ENCODE assay signal across 25 cellular contexts in the genomic region with DNA sequence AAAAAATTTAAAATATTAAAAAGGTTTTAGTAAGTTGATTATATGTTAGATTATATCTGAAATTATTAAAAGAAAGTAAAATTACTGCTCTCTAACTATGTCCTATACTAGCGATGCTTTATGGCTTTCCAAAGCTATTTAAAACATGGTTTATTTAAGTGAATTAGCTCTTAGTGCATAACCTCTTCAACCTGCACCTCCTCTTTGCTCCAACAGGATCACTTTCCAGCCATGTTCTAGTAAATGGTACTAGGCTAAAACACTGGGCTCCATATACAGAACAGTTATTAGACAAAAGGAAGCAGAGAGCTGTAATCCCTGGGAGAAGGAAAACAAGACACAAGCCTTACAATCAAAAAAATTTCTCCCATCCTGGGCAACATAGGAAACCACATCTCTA.
"Had no signal": no experiment of that assay in that cellular context is flagged by ENCODE, and none has a peak within 500 bp of the region (broad histone marks: within the 10 kb centered on the region; RNA-seq: fewer than 3 reads in every experiment).

No MANE protein-coding gene starts in this region.

- H3K27ac ChIP-seq: stomach, suprapubic skin, testis, thoracic aorta, thyroid gland, tibial artery, tibial nerve, transverse colon, upper lobe of left lung, upper lobe of right lung, uterus, vagina had no signal

- H3K9me3 ChIP-seq: testis, thoracic aorta, thyroid gland, upper lobe of right lung, vagina had no signal

- H3K4me3 ChIP-seq: stomach, suprapubic skin, testis, thoracic aorta, thyroid gland, tibial artery, tibial nerve, transverse colon, upper lobe of left lung, upper lobe of right lung, uterus, vagina had no signal

- H3K27me3 ChIP-seq: stomach, suprapubic skin, testis, thyroid gland, tibial artery, tibial nerve, transverse colon, upper lobe of left lung, upper lobe of right lung, uterus, vagina had no signal

- DNase-seq: stimulated activated CD4-positive, alpha-beta T cell treated with anti-CD3 and anti-CD28 coated beads, Interleukin-2, amount 100 ng/mL, for 48 hours; stimulated activated CD4-positive, alpha-beta T cell treated with anti-CD3 and anti-CD28 coated beads, Interleukin-4, amount 100 ng/mL, for 1 hour; stimulated activated CD4-positive, alpha-beta T cell treated with anti-CD3 and anti-CD28 coated beads, Interleukin-4, amount 100 ng/mL, for 24 hours; stimulated activated CD4-positive, alpha-beta T cell treated with anti-CD3 and anti-CD28 coated beads, Interleukin-4, amount 100 ng/mL, for 4 hours; stimulated activated CD8-positive, alpha-beta memory T cell treated with anti-CD3 and anti-CD28 coated beads, Interleukin-4, amount 100 ng/mL, for 48 hours; stimulated activated naive B cell treated with anti-CD40 and anti-IgM and Interleukin-4, amounts not matched to agents 10 μg/mL and 1 μg/mL and 100 μg/mL, for 72 hours; stimulated activated naive CD4-positive, alpha-beta T cell; stimulated activated naive CD4-positive, alpha-beta T cell treated with Interleukin-2 at 50 U/mL for 16 hours; stimulated activated naive CD8-positive, alpha-beta T cell treated with anti-CD3 and anti-CD28 coated beads, Interleukin-15, amount 100 ng/mL, for 72 hours; stimulated activated naive CD8-positive, alpha-beta T cell treated with anti-CD3 and anti-CD28 coated beads, Interleukin-15, Interleukin-2, amounts not matched to agents 100 U/mL and 50 U/mL, for 24 hours; stomach; substantia nigra; testis; thyroid gland; tibial artery; transverse colon; upper lobe of left lung; upper lobe of right lung; uterus had no signal

- H3K4me1 ChIP-seq: suprapubic skin, testis, thyroid gland, tibial artery, tibial nerve, transverse colon, upper lobe of left lung, upper lobe of right lung, uterus, vagina had no signal

- H3K36me3 ChIP-seq: stomach, suprapubic skin, thoracic aorta, thyroid gland, tibial artery, tibial nerve, transverse colon, upper lobe of left lung, upper lobe of right lung, uterus, vagina had no signal

- ATAC-seq: stimulated activated effector memory CD8-positive, alpha-beta T cell treated with anti-CD3 and anti-CD28 coated beads, Interleukin-12 subunit alpha, Interleukin-12 subunit beta, amount 100 ng/mL, for 72 hours; stimulated activated memory B cell treated with anti-CD40 and anti-IgM and Interleukin-4, amounts not matched to agents 10 μg/mL and 1 μg/mL and 100 μg/mL, for 72 hours; stimulated activated naive B cell treated with anti-CD40 and anti-IgM and Interleukin-4, amounts not matched to agents 10 μg/mL and 1 μg/mL and 100 μg/mL, for 72 hours; stimulated activated naive CD8-positive, alpha-beta T cell treated with anti-CD3 and anti-CD28 coated beads, Interleukin-15, amount 100 ng/mL, for 72 hours; stimulated activated naive CD8-positive, alpha-beta T cell treated with anti-CD3 and anti-CD28 coated beads, Interleukin-15, Interleukin-2, amounts not matched to agents 100 U/mL and 50 U/mL, for 24 hours; upper lobe of right lung had no signal
